In the genomic region with DNA sequence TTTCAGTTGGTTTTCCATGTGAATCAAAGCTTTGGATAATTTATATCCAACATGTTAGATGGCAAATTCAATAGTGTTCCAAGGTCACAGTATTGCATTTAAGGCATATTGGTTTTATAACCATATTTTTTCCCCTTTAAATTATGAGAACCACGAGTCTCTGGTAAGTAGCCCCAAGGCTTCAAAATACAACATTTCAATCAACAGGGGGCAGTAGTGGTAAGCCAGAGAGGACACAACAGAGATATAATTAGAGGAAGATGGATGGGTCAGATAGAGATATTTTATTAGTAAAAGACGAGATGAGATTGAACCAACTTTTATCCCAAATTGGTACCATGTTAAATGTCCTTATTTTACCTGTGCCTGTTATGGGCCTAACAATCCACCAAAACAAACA, we compare ENCODE assay signal across 10 cellular contexts. TPM values are rescaled to one million over a fixed set of nuclear protein-coding genes. Genes with fewer than 3 reads are reported as not detected.
A peak's percentile ranks its signal among the peaks of the same experiment; 100 is the strongest.
DNase-seq lines count a peak whose midpoint lies in the region; ATAC-seq and TF ChIP-seq lines count a peak whose summit lies in the region.
"Had no signal": no experiment of that assay in that cellular context is flagged by ENCODE, and none has a peak within 500 bp of the region (broad histone marks: within the 10 kb centered on the region; RNA-seq: fewer than 3 reads in every experiment).

No MANE protein-coding gene starts in this region.

- H3K4me2 ChIP-seq in smooth muscle cell, result no peak overlapping the region

- no peak overlapping the region for H3K27ac ChIP-seq in smooth muscle cell (ENCODE audit: low read depth)
- H3K27ac ChIP-seq: gastrocnemius medialis, skin epidermis had no signal

- H3K79me2 ChIP-seq in smooth muscle cell (ENCODE audit: low read depth), result no peaks in the 10 kb centered on the region

- 93% methylated on average over 2 of the region's 2 CpGs for WGBS in smooth muscle cell (ENCODE audit: low lambda C conversion rate)

- no peaks in the 10 kb centered on the region for H3K9me3 ChIP-seq in smooth muscle cell (replicated peaks; ENCODE audit: low read depth)
- H3K9me3 ChIP-seq: gastrocnemius medialis had no signal

- no peaks in the 10 kb centered on the region for H3K36me3 ChIP-seq in smooth muscle cell (ENCODE audit: low read depth)
- H3K36me3 ChIP-seq: gastrocnemius medialis had no signal

- no peaks in the 10 kb centered on the region for H3F3A ChIP-seq in smooth muscle cell (ENCODE audit: low read depth)

- ATAC-seq in GM19035 (IDR thresholded peaks at IDR 0.05; ENCODE audit: unreplicated experiment), result no peak
- ATAC-seq in HG03175 (IDR thresholded peaks at IDR 0.05; ENCODE audit: unreplicated experiment), result no peak
- ATAC-seq: gastrocnemius medialis had no signal

- TF ChIP-seq CTCF in smooth muscle cell (IDR thresholded peaks at IDR 0.05; ENCODE audit: borderline replicate concordance, insufficient read depth, poor library complexity, severe bottlenecking), result peak; percentile 7

- no peak for TF ChIP-seq POLR2A in erythroblast (IDR thresholded peaks at IDR 0.05; ENCODE audit: low read length)

- no peaks in the 10 kb centered on the region for H3K27me3 ChIP-seq in smooth muscle cell (ENCODE audit: low read depth)
- H3K27me3 ChIP-seq: gastrocnemius medialis had no signal

- no peaks in the 10 kb centered on the region for H4K20me1 ChIP-seq in smooth muscle cell (ENCODE audit: low read depth)

- DNase-seq in NOMO-1 treated with DMSO at 0.1 percent for 48 hours (lab: John Stamatoyannopoulos, UW; ENCODE audit: unreplicated experiment) (peak; percentile 15), NOMO-1 (lab: John Stamatoyannopoulos, UW; ENCODE audit: unreplicated experiment in 2 of 2) (no peak), NAMALWA (ENCODE audit: low spot score) (peak; percentile 30), erythroblast (lab: John Stamatoyannopoulos, UW) (peak; percentile 30 to 42), smooth muscle cell (lab: John Stamatoyannopoulos, UW; ENCODE audit: unreplicated experiment) (no peak), NCI-H128 (lab: John Stamatoyannopoulos, UW; ENCODE audit: unreplicated experiment) (no peak)
- DNase-seq: gastrocnemius medialis had no signal

- no peak overlapping the region for H2AFZ ChIP-seq in smooth muscle cell (ENCODE audit: low read depth)

- no peak overlapping the region for H3K4me3 ChIP-seq in smooth muscle cell
- H3K4me3 ChIP-seq: gastrocnemius medialis, skin epidermis had no signal

- H3K9ac ChIP-seq in smooth muscle cell (ENCODE audit: low read depth), result no peak overlapping the region

- H3K4me1 ChIP-seq in smooth muscle cell (ENCODE audit: low read depth), result no peaks in the 10 kb centered on the region
- H3K4me1 ChIP-seq: gastrocnemius medialis had no signal

RNA-seq across cellular contexts. Expression of a gene that starts 53.1 kb away (rescaled TPM):
- total RNA-seq in smooth muscle cell, result 0.49 and 2.2 TPM in 2 replicates
- 0.14 TPM in 1 of 2 replicates, not detected in the other for polyA plus RNA-seq in smooth muscle cell

Comparison
In these comparisons a context has a peak if more than half of its experiments do, and no peak if none do; other contexts are left out.
1. DNase-seq: peak in NOMO-1 treated with DMSO at 0.1 percent for 48 hours (single experiment), NAMALWA (single experiment) and erythroblast (2 of 2); none in NOMO-1 (0 of 2), smooth muscle cell (single experiment) and NCI-H128 (single experiment).